Comparison of ENCODE assay signal across 18 cellular contexts in the genomic region with DNA sequence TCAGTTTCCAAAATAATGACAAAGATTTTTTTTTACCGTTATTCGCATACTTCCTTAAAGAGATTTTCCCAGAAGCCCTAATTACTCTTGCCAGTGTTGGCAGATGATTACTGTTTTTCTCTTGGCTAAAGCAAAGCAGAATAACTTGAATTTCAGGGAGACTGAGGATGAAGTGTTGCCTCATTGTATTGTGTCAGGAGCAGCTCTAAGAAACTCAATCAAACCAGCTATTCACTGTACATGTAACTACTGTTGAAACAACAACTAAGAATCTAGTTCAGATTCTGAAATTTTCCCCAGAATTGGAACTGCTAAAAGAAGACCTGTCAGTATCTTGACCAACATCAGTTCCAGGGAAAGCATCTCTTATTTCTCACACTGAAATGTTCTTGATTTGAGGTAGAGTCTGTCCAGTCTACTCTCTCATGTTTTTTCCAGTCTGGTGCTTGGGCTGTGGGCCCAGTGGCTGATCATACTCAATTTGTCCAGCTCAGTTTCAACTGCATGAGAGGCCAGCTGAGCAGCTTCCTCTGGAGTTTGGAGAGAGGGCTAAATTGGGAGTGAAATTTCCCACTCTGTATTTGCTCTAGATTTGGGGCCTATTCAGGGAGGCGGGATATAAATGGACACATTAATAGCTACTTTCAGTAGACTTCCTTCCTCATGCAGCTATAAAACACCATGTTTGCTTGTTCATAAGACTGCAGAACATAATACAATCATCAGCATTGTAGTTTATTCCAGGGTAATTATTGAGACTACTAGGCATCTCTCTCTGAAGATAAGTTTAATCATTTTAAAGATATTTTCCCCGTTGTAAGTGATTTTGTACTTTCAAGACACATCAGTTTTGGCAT.
A peak's percentile ranks its signal among the peaks of the same experiment; 100 is the strongest.
DNase-seq lines count a peak whose midpoint lies in the region; ATAC-seq and TF ChIP-seq lines count a peak whose summit lies in the region.
"Had no signal": no experiment of that assay in that cellular context is flagged by ENCODE, and none has a peak within 500 bp of the region (broad histone marks: within the 10 kb centered on the region; RNA-seq: fewer than 3 reads in every experiment).

No MANE protein-coding gene starts in this region.

- no peak for TF ChIP-seq CTCF in fibroblast of the aortic adventitia (IDR thresholded peaks at IDR 0.05; ENCODE audit: insufficient read depth, low read length)
- TF ChIP-seq CTCF in osteoblast (IDR thresholded peaks at IDR 0.05; ENCODE audit: extremely low read depth, low read depth, low read length), result no peak
- TF ChIP-seq CTCF in H9 (conservative IDR thresholded peaks at IDR 0.05), result no peak

- H3K18ac ChIP-seq in H9 (ENCODE audit: insufficient read length, low read depth, low read length), result no peak overlapping the region

- H3K27ac Mint-ChIP-seq in H9, result peak overlapping the region in 1 of 3 experiments; percentile 34; a peak in 1 of 7 replicates
- no peak overlapping the region for H3K27ac Mint-ChIP-seq in activated naive CD8-positive, alpha-beta T cell treated with anti-CD3 and anti-CD28 coated beads, Interleukin-2, amount 50 U/mL, for 24 hours
- H3K27ac Mint-ChIP-seq: CD8-positive, alpha-beta T cell; dendritic cell treated with granulocyte-macrophage colony-stimulating factor and Interleukin-4, amounts not matched to agents 40 ng/mL and 50 ng/mL, for 4 days; mesothelial cell of epicardium; stimulated activated naive CD8-positive, alpha-beta T cell treated with anti-CD3 and anti-CD28 coated beads, Interleukin-15, Interleukin-2, amounts not matched to agents 100 ng/mL and 50 ng/mL, for 24 hours had no signal

- DNase-seq in Right ventricle myocardium inferior (ENCODE audit: missing footprints) (peak; percentile 58), cardiac septum (ENCODE audit: low spot score) (no peak), fibroblast of the aortic adventitia (ENCODE audit: low read depth) (peak; percentile 47), osteoblast (ENCODE audit: insufficient read length, low spot score, missing footprints) (no peak), kidney glomerular epithelial cell (lab: John Stamatoyannopoulos, UW) (no peak), H9 (no peak)
- DNase-seq in activated naive CD8-positive, alpha-beta T cell treated with anti-CD3 and anti-CD28 coated beads, Interleukin-2, amount 50 U/mL, for 24 hours, result no peak
- DNase-seq: activated CD4-positive, alpha-beta T cell treated with anti-CD3 and anti-CD28 coated beads, Interleukin-2, amount 50 U/mL, for 48 hours; CD8-positive, alpha-beta T cell; HCEC 1CT; SJCRH30; spleen had no signal

- H2AFZ ChIP-seq in osteoblast (ENCODE audit: low read length) (peak overlapping the region; percentile 14), H9 (ENCODE audit: low read length) (no peak overlapping the region)

- H3K4me3 ChIP-seq in fibroblast of the aortic adventitia (ENCODE audit: low read depth, low read length) (no peak overlapping the region), osteoblast (ENCODE audit: insufficient read depth, low read length) (no peak overlapping the region)
- H3K4me3 ChIP-seq: A549, GM12878, SJCRH30, spleen had no signal

- no peaks in the 10 kb centered on the region for H3K27me3 ChIP-seq in osteoblast (ENCODE audit: insufficient read depth, low read length)
- H3K27me3 ChIP-seq in H9 (ENCODE audit: insufficient read depth, low read length), result no peaks in the 10 kb centered on the region
- H3K27me3 ChIP-seq: SJCRH30, spleen had no signal

- no peak overlapping the region for H4K8ac ChIP-seq in H9 (replicated peaks; ENCODE audit: insufficient read length, low read depth, low read length)

- no peaks in the 10 kb centered on the region for H3K9me3 ChIP-seq in osteoblast (ENCODE audit: low read depth, low read length)
- H3K9me3 ChIP-seq in H9 (ENCODE audit: control insufficient read depth, low read depth, low read length), result no peaks in the 10 kb centered on the region
- H3K9me3 ChIP-seq: A549, SJCRH30, spleen had no signal

- peaks cover 14% of the 10 kb centered on the region in 2 experiments for H3K4me1 Mint-ChIP-seq in H9
- no peaks in the 10 kb centered on the region for H3K4me1 Mint-ChIP-seq in activated naive CD8-positive, alpha-beta T cell treated with anti-CD3 and anti-CD28 coated beads, Interleukin-2, amount 50 U/mL, for 24 hours

- no peak overlapping the region for H4K5ac ChIP-seq in H9 (ENCODE audit: insufficient read length, low read depth, low read length)

- no peak overlapping the region for H3K56ac ChIP-seq in H9 (ENCODE audit: insufficient read length, low read depth, low read length)

- no peak overlapping the region for H3K14ac ChIP-seq in H9 (ENCODE audit: insufficient read depth, low read length)

- no peak overlapping the region for H4K91ac ChIP-seq in H9 (ENCODE audit: insufficient read length, low read depth, low read length)

- no peaks in the 10 kb centered on the region for H3K36me3 ChIP-seq in osteoblast (ENCODE audit: insufficient read depth, low read length)
- H3K36me3 ChIP-seq: SJCRH30, spleen had no signal

- H3K9me3 Mint-ChIP-seq in H9, result no peaks in the 10 kb centered on the region
- H3K9me3 Mint-ChIP-seq in activated naive CD8-positive, alpha-beta T cell treated with anti-CD3 and anti-CD28 coated beads, Interleukin-2, amount 50 U/mL, for 24 hours, result no peaks in the 10 kb centered on the region
- H3K9me3 Mint-ChIP-seq: CD8-positive, alpha-beta T cell; dendritic cell treated with granulocyte-macrophage colony-stimulating factor and Interleukin-4, amounts not matched to agents 40 ng/mL and 50 ng/mL, for 4 days; mesothelial cell of epicardium; stimulated activated naive CD8-positive, alpha-beta T cell treated with anti-CD3 and anti-CD28 coated beads, Interleukin-15, Interleukin-2, amounts not matched to agents 100 ng/mL and 50 ng/mL, for 24 hours had no signal

- H3K79me2 ChIP-seq in osteoblast (ENCODE audit: insufficient read depth, low read length) (no peaks in the 10 kb centered on the region), H9 (ENCODE audit: insufficient read depth, low read length) (no peaks in the 10 kb centered on the region)

- H3K23me2 ChIP-seq in H9 (ENCODE audit: insufficient read length, low read depth, low read length, poor library complexity, severe bottlenecking), result no peaks in the 10 kb centered on the region

- H2AK5ac ChIP-seq in H9 (ENCODE audit: insufficient read length, low read length), result no peak overlapping the region

- no CpG with 5 or more reads among the region's 4 CpGs for WGBS in H9 (ENCODE audit: extremely low coverage, insufficient read length, low lambda C conversion rate)

- no peak overlapping the region for H2BK12ac ChIP-seq in H9 (ENCODE audit: insufficient read length, low read depth, low read length)

- intact Hi-C loops in Right ventricle myocardium inferior (cut with DNase I), result no loop called here
- intact Hi-C loops in cardiac septum (cut with DNase I), result loop anchor here (5.0 kb wide), 2 partner anchors 77 to 172 kb away; a partner anchor contains a TSS

- no peak overlapping the region for H3K4ac ChIP-seq in H9 (ENCODE audit: low read depth, low read length)

- no peak overlapping the region for H3K23ac ChIP-seq in H9 (ENCODE audit: insufficient read length, low read depth, low read length)

- no peaks in the 10 kb centered on the region for H3K27me3 Mint-ChIP-seq in H9 (ENCODE audit: low read depth)
- H3K27me3 Mint-ChIP-seq in activated naive CD8-positive, alpha-beta T cell treated with anti-CD3 and anti-CD28 coated beads, Interleukin-2, amount 50 U/mL, for 24 hours, result no peaks in the 10 kb centered on the region
- H3K27me3 Mint-ChIP-seq: dendritic cell treated with granulocyte-macrophage colony-stimulating factor and Interleukin-4, amounts not matched to agents 40 ng/mL and 50 ng/mL, for 4 days; stimulated activated naive CD8-positive, alpha-beta T cell treated with anti-CD3 and anti-CD28 coated beads, Interleukin-15, Interleukin-2, amounts not matched to agents 100 ng/mL and 50 ng/mL, for 24 hours had no signal

- H3K27ac ChIP-seq in osteoblast (ENCODE audit: low read depth, low read length) (no peak overlapping the region), H9 (ENCODE audit: insufficient read length, low read depth, low read length) (no peak overlapping the region)
- H3K27ac ChIP-seq: A549, SJCRH30, spleen had no signal

- no peak overlapping the region for H2BK20ac ChIP-seq in H9 (ENCODE audit: low read depth, low read length, poor library complexity, severe bottlenecking)

- H2BK120ac ChIP-seq in H9 (ENCODE audit: low read depth, low read length, poor library complexity, severe bottlenecking), result no peak overlapping the region

- H2BK5ac ChIP-seq in H9 (ENCODE audit: insufficient read length, low read length), result no peak overlapping the region

- no peak overlapping the region for H3T11ph ChIP-seq in H9 (ENCODE audit: low read length)

- H2BK15ac ChIP-seq in H9 (ENCODE audit: low read depth, low read length), result no peak overlapping the region; the same call in 1 of the 2 replicates

- no peak overlapping the region for H3K9ac ChIP-seq in H9 (ENCODE audit: extremely low read depth, insufficient read length, low read length)

- H3K79me1 ChIP-seq in H9 (ENCODE audit: insufficient read depth, low read depth, low read length, poor library complexity, severe bottlenecking), result no peaks in the 10 kb centered on the region

- H4K20me1 ChIP-seq in osteoblast (ENCODE audit: insufficient read depth, low read length) (no peaks in the 10 kb centered on the region), H9 (ENCODE audit: control insufficient read depth, insufficient read depth, insufficient read length) (no peaks in the 10 kb centered on the region)

- no peak overlapping the region for H3K4me3 Mint-ChIP-seq in H9
- no peak overlapping the region for H3K4me3 Mint-ChIP-seq in activated naive CD8-positive, alpha-beta T cell treated with anti-CD3 and anti-CD28 coated beads, Interleukin-2, amount 50 U/mL, for 24 hours
- H3K4me3 Mint-ChIP-seq: CD8-positive, alpha-beta T cell; dendritic cell treated with granulocyte-macrophage colony-stimulating factor and Interleukin-4, amounts not matched to agents 40 ng/mL and 50 ng/mL, for 4 days; mesothelial cell of epicardium; stimulated activated naive CD8-positive, alpha-beta T cell treated with anti-CD3 and anti-CD28 coated beads, Interleukin-15, Interleukin-2, amounts not matched to agents 100 ng/mL and 50 ng/mL, for 24 hours had no signal

- H3K4me1 ChIP-seq in osteoblast (ENCODE audit: insufficient read depth, low read length) (peaks cover 21% of the 10 kb centered on the region), H9 (ENCODE audit: insufficient read depth, low read length) (peaks cover 3% of the 10 kb centered on the region)
- H3K4me1 ChIP-seq: spleen had no signal

- ATAC-seq in Right ventricle myocardium inferior (peak; percentile 77), GM18858 (IDR thresholded peaks at IDR 0.05; ENCODE audit: unreplicated experiment) (no peak)
- ATAC-seq in activated naive CD8-positive, alpha-beta T cell treated with anti-CD3 and anti-CD28 coated beads, Interleukin-2, amount 50 U/mL, for 24 hours, result no peak
- ATAC-seq: A549; CD8-positive, alpha-beta T cell; GM12878 had no signal

- H3K36me3 Mint-ChIP-seq in H9 (ENCODE audit: insufficient read depth in 1 of 3, low read depth in 3 of 3), result no peaks in the 10 kb centered on the region
- H3K36me3 Mint-ChIP-seq in activated naive CD8-positive, alpha-beta T cell treated with anti-CD3 and anti-CD28 coated beads, Interleukin-2, amount 50 U/mL, for 24 hours (ENCODE audit: low read depth), result no peaks in the 10 kb centered on the region
- H3K36me3 Mint-ChIP-seq: CD8-positive, alpha-beta T cell; mesothelial cell of epicardium had no signal

- no peak overlapping the region for H3K4me2 ChIP-seq in osteoblast (ENCODE audit: insufficient read depth, low read length)
- no peak overlapping the region for H3K4me2 ChIP-seq in H9 (ENCODE audit: insufficient read depth, insufficient read length, low read length)
- H3K4me2 ChIP-seq: A549 had no signal

Comparison
In these comparisons a context has a peak if more than half of its experiments do, and no peak if none do; other contexts are left out.
1. DNase-seq: peak in Right ventricle myocardium inferior (single experiment) and fibroblast of the aortic adventitia (single experiment); none in cardiac septum (single experiment), osteoblast (single experiment), kidney glomerular epithelial cell (single experiment), H9 (single experiment) and activated naive CD8-positive, alpha-beta T cell treated with anti-CD3 and anti-CD28 coated beads, Interleukin-2, amount 50 U/mL, for 24 hours (single experiment).